ENCODE assay signal across 8 cellular contexts in genomic region chr7:116863168-116863670, GRCh38. TPM values are rescaled to one million over a fixed set of nuclear protein-coding genes. Genes with fewer than 3 reads are reported as not detected.
A peak's percentile ranks its signal among the peaks of the same experiment; 100 is the strongest.
DNase-seq lines count a peak whose midpoint lies in the region; ATAC-seq and TF ChIP-seq lines count a peak whose summit lies in the region.

No MANE protein-coding gene starts in this region.

- H3K27me3 ChIP-seq in NT2/D1 (ENCODE audit: insufficient read depth, insufficient read length) (no peaks in the 10 kb centered on the region), stomach (no peaks in the 10 kb centered on the region)

- H3K9ac ChIP-seq in NT2/D1 (ENCODE audit: insufficient read length, low read depth): peak overlapping the region; percentile 76

- TF ChIP-seq POLR2A in stomach (IDR thresholded peaks at IDR 0.05): no peak

- peak overlapping the region; percentile 96 for H3K27ac ChIP-seq in caudate nucleus (ENCODE audit: low read depth, low read length)
- H3K27ac ChIP-seq in stomach: peak overlapping the region; percentile 96 to 99 (median 99)

- H3K4me1 ChIP-seq in NT2/D1 (ENCODE audit: insufficient read depth, insufficient read length) (no peaks in the 10 kb centered on the region), stomach (peaks cover 22 to 65% (median 43%) of the 10 kb centered on the region in 4 donors)

- TF ChIP-seq EP300 in stomach (IDR thresholded peaks at IDR 0.05): no peak

- ATAC-seq in HG02588 (IDR thresholded peaks at IDR 0.05; ENCODE audit: unreplicated experiment) (peak; percentile 2), GM21381 (IDR thresholded peaks at IDR 0.05; ENCODE audit: unreplicated experiment) (no peak)

- DNase-seq in NCI-H2107 treated with DMSO at 0.1 percent for 48 hours (lab: John Stamatoyannopoulos, UW; ENCODE audit: unreplicated experiment) (peak; percentile 24), NCI-H2107 (lab: John Stamatoyannopoulos, UW) (no peak), NT2/D1 (ENCODE audit: low read depth, low spot score) (no peak), caudate nucleus (lab: John Stamatoyannopoulos, UW) (peak in 21 of 61 donors; percentile 7 to 78 (median 41)), left kidney (ENCODE audit: low read depth, low spot score) (peak; percentile 77), stomach (no peak)

- intact Hi-C loops in stomach (cut with DNase I; ENCODE audit: low total_unique reads): no loop called here

- 0 to 2% (median 1%) methylated on average over 15 of the region's 15 CpGs for WGBS in stomach, 5 donors

- H3K36me3 ChIP-seq in NT2/D1 (ENCODE audit: insufficient read depth, insufficient read length, low read length) (no peaks in the 10 kb centered on the region), stomach (no peaks in the 10 kb centered on the region)

- no peak for TF ChIP-seq CTCF in stomach (IDR thresholded peaks at IDR 0.05)

- H3K9me3 ChIP-seq in NT2/D1 (ENCODE audit: insufficient read depth, low read length) (no peaks in the 10 kb centered on the region), stomach (no peaks in the 10 kb centered on the region)

- H3K4me3 ChIP-seq in NT2/D1 (ENCODE audit: insufficient read length, low read depth) (peak overlapping the region; percentile 82), stomach (peak overlapping the region; percentile 77 to 99 (median 93))

RNA-seq across cellular contexts. Expression of gene CAPZA2, which starts 0.8 kb away (rescaled TPM):
- 1,000 to 10,000 TPM in 1 of 5 donors, 100 to 1,000 TPM in 2, 10 to 100 TPM in 2; 13.9 to 1,001 (median 107) TPM for total RNA-seq in stomach
- polyA plus RNA-seq in stomach: 10 to 100 TPM; 35.6 to 92.0 (median 74.6) TPM

Comparison
In these comparisons a context has a peak if more than half of its experiments do, and no peak if none do; other contexts are left out.
1. DNase-seq: peak in NCI-H2107 treated with DMSO at 0.1 percent for 48 hours (single experiment) and left kidney (single experiment); none in NCI-H2107 (single experiment), NT2/D1 (single experiment) and stomach (single experiment).